ENCODE assay signal across 2 cellular contexts in genomic region chr6:11766056-11766455, GRCh38.
A peak's percentile ranks its signal among the peaks of the same experiment; 100 is the strongest.
TF ChIP-seq lines count a peak whose summit lies in the region.

No MANE protein-coding gene starts in this region.

TF ChIP-seq in A549, 52 proteins besides CTCF, POLR2A, EP300 and RAD21:
- TF ChIP-seq NPAS2 (CRISPR knock-in tag; IDR thresholded peaks at IDR 0.05; ENCODE audit: borderline replicate concordance) (no peak), HEYL (CRISPR knock-in tag; IDR thresholded peaks at IDR 0.05) (no peak), ZC3H11A (IDR thresholded peaks at IDR 0.05) (no peak), RCOR1 (IDR thresholded peaks at IDR 0.05; ENCODE audit: low read depth, low read length) (no peak), JUNB (IDR thresholded peaks at IDR 0.05) (no peak), MAFK (IDR thresholded peaks at IDR 0.05; ENCODE audit: partially characterized antibody) (no peak), KDM1A (IDR thresholded peaks at IDR 0.05; ENCODE audit: low read depth) (no peak), CBX2 (IDR thresholded peaks at IDR 0.05; ENCODE audit: borderline replicate concordance, low read depth) (no peak), BCL3 (IDR thresholded peaks at IDR 0.05) (no peak), MAX (IDR thresholded peaks at IDR 0.05) (no peak), NR3C1 (IDR thresholded peaks at IDR 0.05) (no peak), FOSL2 (IDR thresholded peaks at IDR 0.05) (no peak), FOSL2 (CRISPR knock-in tag; IDR thresholded peaks at IDR 0.05) (no peak), ESRRA (IDR thresholded peaks at IDR 0.05; ENCODE audit: borderline replicate concordance, low read length) (no peak), CBX8 (IDR thresholded peaks at IDR 0.05) (no peak)
- TF ChIP-seq, protein P1, sequence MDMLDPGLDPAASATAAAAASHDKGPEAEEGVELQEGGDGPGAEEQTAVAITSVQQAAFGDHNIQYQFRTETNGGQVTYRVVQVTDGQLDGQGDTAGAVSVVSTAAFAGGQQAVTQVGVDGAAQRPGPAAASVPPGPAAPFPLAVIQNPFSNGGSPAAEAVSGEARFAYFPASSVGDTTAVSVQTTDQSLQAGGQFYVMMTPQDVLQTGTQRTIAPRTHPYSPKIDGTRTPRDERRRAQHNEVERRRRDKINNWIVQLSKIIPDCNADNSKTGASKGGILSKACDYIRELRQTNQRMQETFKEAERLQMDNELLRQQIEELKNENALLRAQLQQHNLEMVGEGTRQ (IDR thresholded peaks at IDR 0.05) = no peak
- TF ChIP-seq, protein P2, sequence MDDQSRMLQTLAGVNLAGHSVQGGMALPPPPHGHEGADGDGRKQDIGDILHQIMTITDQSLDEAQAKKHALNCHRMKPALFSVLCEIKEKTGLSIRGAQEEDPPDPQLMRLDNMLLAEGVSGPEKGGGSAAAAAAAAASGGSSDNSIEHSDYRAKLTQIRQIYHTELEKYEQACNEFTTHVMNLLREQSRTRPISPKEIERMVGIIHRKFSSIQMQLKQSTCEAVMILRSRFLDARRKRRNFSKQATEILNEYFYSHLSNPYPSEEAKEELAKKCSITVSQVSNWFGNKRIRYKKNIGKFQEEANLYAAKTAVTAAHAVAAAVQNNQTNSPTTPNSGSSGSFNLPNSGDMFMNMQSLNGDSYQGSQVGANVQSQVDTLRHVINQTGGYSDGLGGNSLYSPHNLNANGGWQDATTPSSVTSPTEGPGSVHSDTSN (IDR thresholded peaks at IDR 0.05) = no peak
TF ChIP-seq in A549: peak in this region for 0.

TF ChIP-seq in K562, 482 proteins besides CTCF, POLR2A, EP300 and RAD21:
- peak; percentile 19; the same call in 1 of the 2 replicates for TF ChIP-seq NCOR1 (IDR thresholded peaks at IDR 0.05)
- 0 out of 2 replicates have a peak, but pooled peaks have one; percentile 39 for TF ChIP-seq FOSL1 (tag; conservative IDR thresholded peaks at IDR 0.05)
- 0 out of 2 replicates have a peak, but pooled peaks have one; percentile 14 for TF ChIP-seq C11orf30 (IDR thresholded peaks at IDR 0.05; ENCODE audit: low read depth)
- TF ChIP-seq ZNF639 (CRISPR knock-in tag; conservative IDR thresholded peaks at IDR 0.05 in 1 of 2, IDR thresholded peaks at IDR 0.05 in 1 of 2) = no peak
- peak; percentile 38; the same call in 1 of the 2 replicates for TF ChIP-seq TCF3 (CRISPR knock-in tag; IDR thresholded peaks at IDR 0.05)
- TF ChIP-seq ARID1B (IDR thresholded peaks at IDR 0.05) = peak; percentile 67
- no peak for TF ChIP-seq TCFL5 (CRISPR knock-in tag; conservative IDR thresholded peaks at IDR 0.05)
- TF ChIP-seq EHMT2 (IDR thresholded peaks at IDR 0.05) = peak; percentile 21; the same call in 1 of the 2 replicates
- peak; percentile 34; the same call in 1 of the 2 replicates for TF ChIP-seq SMARCA4 (IDR thresholded peaks at IDR 0.05)
- peak; percentile 54; the same call in 1 of the 2 replicates for TF ChIP-seq JUND (IDR thresholded peaks at IDR 0.05; ENCODE audit: borderline replicate concordance, low read depth, low read length)
- no peak for TF ChIP-seq JUND (tag; IDR thresholded peaks at IDR 0.05; ENCODE audit: borderline replicate concordance, low read depth, low read length)
- no peak for TF ChIP-seq ZNF347 (CRISPR knock-in tag; IDR thresholded peaks at IDR 0.05; ENCODE audit: low read depth)
- TF ChIP-seq TAL1 (IDR thresholded peaks at IDR 0.05) = peak; percentile 17; the same call in 1 of the 2 replicates
- TF ChIP-seq DPF2 (IDR thresholded peaks at IDR 0.05) = peak; percentile 66
- 0 out of 2 replicates have a peak, but pooled peaks have one; percentile 30 for TF ChIP-seq CBFA2T3 (IDR thresholded peaks at IDR 0.05)
- TF ChIP-seq SIX5 (IDR thresholded peaks at IDR 0.05; ENCODE audit: borderline replicate concordance in 1 of 2, insufficient read depth in 1 of 2, low read depth in 1 of 2, low read length in 2 of 2) = no peak
- 0 out of 2 replicates have a peak, but pooled peaks have one; percentile 15 for TF ChIP-seq ZNF41 (CRISPR knock-in tag; conservative IDR thresholded peaks at IDR 0.05)
- TF ChIP-seq ARID3A (IDR thresholded peaks at IDR 0.05; ENCODE audit: borderline replicate concordance, low read depth, low read length) = 0 out of 2 replicates have a peak, but pooled peaks have one; percentile 46
- TF ChIP-seq SP1 (CRISPR knock-in tag; IDR thresholded peaks at IDR 0.05) = no peak
- peak in 1 of 2 experiments; percentile 15; a peak in 1 of 4 replicates for TF ChIP-seq RCOR1 (IDR thresholded peaks at IDR 0.05; ENCODE audit: borderline replicate concordance in 1 of 2, low read depth in 2 of 2, low read length in 2 of 2)
